ENCODE assay signal across 12 cellular contexts in the genomic region with DNA sequence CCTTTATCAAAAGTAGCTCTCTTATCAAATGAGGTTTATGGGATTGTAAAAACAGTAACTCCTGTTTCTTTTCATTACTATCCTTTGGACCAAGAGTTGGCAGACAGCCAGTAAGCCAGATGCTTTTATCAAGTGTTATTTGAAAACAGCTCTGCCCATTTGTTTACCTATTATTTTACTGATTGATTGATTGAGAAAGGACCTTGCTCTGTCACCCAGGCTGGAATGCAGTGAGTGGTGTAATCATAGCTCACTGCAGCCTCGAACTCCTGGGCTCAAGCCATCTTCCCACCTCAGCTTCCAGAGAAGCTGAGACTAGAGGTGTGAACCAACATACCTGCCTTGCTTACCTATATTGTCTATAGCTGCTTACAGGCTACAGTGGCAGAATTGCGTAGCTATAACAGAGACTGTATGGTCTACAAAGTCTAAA. TPM values are rescaled to one million over a fixed set of nuclear protein-coding genes. Genes with fewer than 3 reads are reported as not detected.
DNase-seq lines count a peak whose midpoint lies in the region; ATAC-seq and TF ChIP-seq lines count a peak whose summit lies in the region.
"Had no signal": no experiment of that assay in that cellular context is flagged by ENCODE, and none has a peak within 500 bp of the region (broad histone marks: within the 10 kb centered on the region; RNA-seq: fewer than 3 reads in every experiment).

No MANE protein-coding gene starts in this region.

- intact Hi-C loops in tibial artery (cut with DNase I; ENCODE audit: low total_unique reads): no loop called here
- intact Hi-C loops in activated naive CD4-positive, alpha-beta T cell treated with anti-CD3 and anti-CD28 coated beads for 36 hours (cut with micrococcal nuclease): no loop called here

- peaks cover 28% of the 10 kb centered on the region for H3K4me1 Mint-ChIP-seq in activated naive CD4-positive, alpha-beta T cell treated with anti-CD3 and anti-CD28 coated beads for 36 hours (ENCODE audit: low read depth)

- ATAC-seq in RWPE2 (ENCODE audit: low read depth) (no peak), GM19351 (IDR thresholded peaks at IDR 0.05; ENCODE audit: unreplicated experiment) (no peak), GM21447 (IDR thresholded peaks at IDR 0.05; ENCODE audit: unreplicated experiment) (no peak)

- H3K36me3 ChIP-seq in RWPE2 (ENCODE audit: low read depth): peaks cover 34% of the 10 kb centered on the region
- peaks cover 11 to 24% (median 18%) of the 10 kb centered on the region in 3 donors for H3K36me3 ChIP-seq in tibial artery

- H3K9me3 Mint-ChIP-seq in activated naive CD4-positive, alpha-beta T cell treated with anti-CD3 and anti-CD28 coated beads for 36 hours: no peaks in the 10 kb centered on the region
- H3K9me3 Mint-ChIP-seq: central memory CD8-positive, alpha-beta T cell had no signal

- H3K27ac Mint-ChIP-seq in activated naive CD4-positive, alpha-beta T cell treated with anti-CD3 and anti-CD28 coated beads for 36 hours: no peak overlapping the region

- H3K4me3 Mint-ChIP-seq in activated naive CD4-positive, alpha-beta T cell treated with anti-CD3 and anti-CD28 coated beads for 36 hours: no peak overlapping the region
- H3K4me3 Mint-ChIP-seq: central memory CD8-positive, alpha-beta T cell had no signal

- DNase-seq in A172 (ENCODE audit: low spot score) (peak; percentile 29), HK-2 (ENCODE audit: unreplicated experiment) (peak; percentile 7), RWPE2 (ENCODE audit: low spot score) (no peak), foreskin fibroblast (peak; percentile 51 to 76), tibial artery (no peak)
- no peak for DNase-seq in activated naive CD4-positive, alpha-beta T cell treated with anti-CD3 and anti-CD28 coated beads for 36 hours
- DNase-seq: activated CD4-positive, alpha-beta T cell treated with anti-CD3 and anti-CD28 coated beads, Interleukin-2, amount 50 U/mL, for 1 hour; PC-9; posterior cingulate gyrus had no signal

- H3K27me3 Mint-ChIP-seq in activated naive CD4-positive, alpha-beta T cell treated with anti-CD3 and anti-CD28 coated beads for 36 hours (ENCODE audit: low read depth): no peaks in the 10 kb centered on the region
- H3K27me3 Mint-ChIP-seq: central memory CD8-positive, alpha-beta T cell had no signal

- TF ChIP-seq CTCF in RWPE2 (IDR thresholded peaks at IDR 0.05; ENCODE audit: poor library complexity, severe bottlenecking) (no peak), foreskin fibroblast (IDR thresholded peaks at IDR 0.05; ENCODE audit: low read depth, low read length) (no peak), tibial artery (IDR thresholded peaks at IDR 0.05) (no peak)

- no peak overlapping the region for H3K4me3 ChIP-seq in RWPE2 (ENCODE audit: severe bottlenecking)
- H3K4me3 ChIP-seq in foreskin fibroblast (ENCODE audit: low read depth in 1 of 2, low read length in 2 of 2): no peak overlapping the region
- no peak overlapping the region for H3K4me3 ChIP-seq in tibial artery
- H3K4me3 ChIP-seq: PC-9 had no signal

- peaks cover 39% of the 10 kb centered on the region for H3K4me1 ChIP-seq in RWPE2 (ENCODE audit: insufficient read depth, poor library complexity, severe bottlenecking)
- H3K4me1 ChIP-seq in tibial artery: peaks cover 0 to 54% (median 25%) of the 10 kb centered on the region in 4 donors

- H3K27ac ChIP-seq in RWPE2 (ENCODE audit: poor library complexity, severe bottlenecking) (peak overlapping the region; percentile 97), tibial artery (no peak overlapping the region)

- H3K27me3 ChIP-seq in RWPE2 (ENCODE audit: insufficient read depth, poor library complexity, severe bottlenecking) (no peaks in the 10 kb centered on the region), tibial artery (no peaks in the 10 kb centered on the region)

- peaks cover 13% of the 10 kb centered on the region for H3K36me3 Mint-ChIP-seq in activated naive CD4-positive, alpha-beta T cell treated with anti-CD3 and anti-CD28 coated beads for 36 hours (ENCODE audit: low read depth)

- CTCF ChIA-PET in activated naive CD4-positive, alpha-beta T cell treated with anti-CD3 and anti-CD28 coated beads for 36 hours (lab: Charles Lee): interaction anchor here (2.6 kb wide), 1 partner anchor 73 kb away, joined by 10 read pairs; a partner anchor contains a TSS

- H3K9me3 ChIP-seq in RWPE2 (ENCODE audit: severe bottlenecking) (no peaks in the 10 kb centered on the region), tibial artery (no peaks in the 10 kb centered on the region)

RNA-seq across cellular contexts. Expression of a gene that starts 3.6 kb away (rescaled TPM):
- 6.4 and 7.0 TPM in 2 replicates for total RNA-seq in A172 (2014; rRNA removed; shearing (Covaris generic))
- 1 to 10 TPM; 3.4 to 4.4 TPM for total RNA-seq in activated naive CD4-positive, alpha-beta T cell treated with anti-CD3 and anti-CD28 coated beads for 36 hours

RNA-seq across cellular contexts. Expression of a gene that starts 56.5 kb away (rescaled TPM):
- 0.48 TPM in 1 of 2 replicates, not detected in the other for total RNA-seq in A172 (2014; rRNA removed; shearing (Covaris generic))
- total RNA-seq in activated naive CD4-positive, alpha-beta T cell treated with anti-CD3 and anti-CD28 coated beads for 36 hours: under 1 TPM in 1 of 2 experiments, not detected in 1; 0.14 TPM

Comparison
In these comparisons a context has a peak if more than half of its experiments do, and no peak if none do; other contexts are left out.
1. DNase-seq: peak in A172 (single experiment), HK-2 (single experiment) and foreskin fibroblast (2 of 2); none in RWPE2 (single experiment), tibial artery (0 of 2) and activated naive CD4-positive, alpha-beta T cell treated with anti-CD3 and anti-CD28 coated beads for 36 hours (single experiment).